14 cellular contexts compared by ENCODE assay signal in genomic region chr12:124515981-124516380, GRCh38. TPM values are rescaled to one million over a fixed set of nuclear protein-coding genes. Genes with fewer than 3 reads are reported as not detected.
A peak's percentile ranks its signal among the peaks of the same experiment; 100 is the strongest.
DNase-seq lines count a peak whose midpoint lies in the region; ATAC-seq, FAIRE-seq and TF ChIP-seq lines count a peak whose summit lies in the region.
"Had no signal": no experiment of that assay in that cellular context is flagged by ENCODE, and none has a peak within 500 bp of the region (broad histone marks: within the 10 kb centered on the region; RNA-seq: fewer than 3 reads in every experiment).

No MANE protein-coding gene starts in this region.

- no peak overlapping the region for H3K9ac ChIP-seq in BLaER1
- peak overlapping the region in 1 of 2 experiments; percentile 13; a peak in 1 of 4 replicates for H3K9ac ChIP-seq in K562 (ENCODE audit: insufficient read depth in 1 of 2, low read depth in 2 of 2, low read length in 2 of 2)

- H3K9me1 ChIP-seq in K562 (ENCODE audit: control insufficient read depth, insufficient read depth, low read length) = peaks cover 5% of the 10 kb centered on the region

- no peak for TF ChIP-seq RAD21 in K562 (CRISPR knock-in tag; conservative IDR thresholded peaks at IDR 0.05 in 1 of 2, IDR thresholded peaks at IDR 0.05 in 1 of 2)

- no peak overlapping the region for H3K4me2 ChIP-seq in BLaER1
- H3K4me2 ChIP-seq in K562 (ENCODE audit: insufficient read depth, low read length) = no peak overlapping the region
- H3K4me2 ChIP-seq in hepatocyte = peak overlapping the region; percentile 83

- TF ChIP-seq EP300 in K562 (IDR thresholded peaks at IDR 0.05; ENCODE audit: low read length) = no peak

- H3K4me3 ChIP-seq in BLaER1 (no peak overlapping the region), K562 (no peak overlapping the region), hepatocyte (no peak overlapping the region), skeletal muscle cell (ENCODE audit: low read depth, low read length) (peak overlapping the region; percentile 64)
- H3K4me3 ChIP-seq: GM12878, spleen had no signal

- ATAC-seq in K562 (no peak), HG02981 (IDR thresholded peaks at IDR 0.05; ENCODE audit: unreplicated experiment) (no peak)
- ATAC-seq: activated CD4-positive, alpha-beta T cell treated with anti-CD3 and anti-CD28 coated beads for 36 hours; GM12878 had no signal

- DNase-seq in K562 (ENCODE audit: extremely low read depth in 1 of 4, low spot score in 3 of 4) = no peak
- DNase-seq in hepatocyte (ENCODE audit: low spot score) = no peak
- no peak for DNase-seq in skeletal muscle cell (ENCODE audit: low read depth)
- DNase-seq in central memory CD4-positive, alpha-beta T cell = no peak
- DNase-seq in SIG-M5 treated with dmso at 0.1 percent for 504 hours (lab: John Stamatoyannopoulos, UW; ENCODE audit: unreplicated experiment) = no peak
- DNase-seq in NCI-H2171 (lab: John Stamatoyannopoulos, UW) = no peak
- DNase-seq: activated CD4-positive, alpha-beta T cell treated with anti-CD3 and anti-CD28 coated beads for 36 hours; DND-41; KG1; NCI-H187 treated with DMSO at 0.1 percent for 48 hours; spleen had no signal

- peak overlapping the region; percentile 40 for H3K27ac ChIP-seq in BLaER1
- no peak overlapping the region for H3K27ac ChIP-seq in K562 (ENCODE audit: extremely low read depth, low read depth, low read length)
- H3K27ac ChIP-seq in hepatocyte = peak overlapping the region; percentile 99

- POLR2A ChIA-PET in K562 (lab: Yijun Ruan, JAX) = interaction anchor here (0.6 to 0.7 kb wide), 2 partner anchors 8 to 37 kb away, joined by 3 read pairs; no protein-coding TSS in a partner anchor

- CTCF ChIA-PET in K562 (lab: Yijun Ruan, JAX; ENCODE audit: low intra/inter-chr PET ratio) = no interaction called here

- no peak for FAIRE-seq in K562 (lab: Jason Lieb, UNC)
- FAIRE-seq: GM12878 had no signal

- no peak for TF ChIP-seq POLR2A in K562 (conservative IDR thresholded peaks at IDR 0.05)

- in situ Hi-C loops in K562 (cut with MboI) = no loop called here

- H3K79me2 ChIP-seq in K562 (ENCODE audit: control insufficient read depth, insufficient read depth, low read length) (peaks cover 85% of the 10 kb centered on the region), hepatocyte (peaks cover 89% of the 10 kb centered on the region)

- no peak overlapping the region for H2AFZ ChIP-seq in K562 (ENCODE audit: low read depth, low read length)
- H2AFZ ChIP-seq in hepatocyte = no peak overlapping the region

- peaks cover 99% of the 10 kb centered on the region for H3K4me1 ChIP-seq in BLaER1
- H3K4me1 ChIP-seq in K562 (replicated peaks in 1 of 2; ENCODE audit: control insufficient read depth in 2 of 2, insufficient read depth in 2 of 2, low read length in 2 of 2) = peaks cover 32 to 71% of the 10 kb centered on the region in 2 experiments
- H3K4me1 ChIP-seq in hepatocyte (ENCODE audit: insufficient read depth) = peaks cover 61% of the 10 kb centered on the region

- TF ChIP-seq CTCF in K562 (IDR thresholded peaks at IDR 0.05 in 2 of 3, conservative IDR thresholded peaks at IDR 0.05 in 1 of 3; ENCODE audit: insufficient read depth in 2 of 3, low read depth in 1 of 3, low read length in 3 of 3) = no peak
- TF ChIP-seq CTCF in hepatocyte (IDR thresholded peaks at IDR 0.05; ENCODE audit: poor library complexity) = no peak

- no peaks in the 10 kb centered on the region for H3K9me3 ChIP-seq in BLaER1
- H3K9me3 ChIP-seq in K562 (replicated peaks; ENCODE audit: control insufficient read depth, insufficient read depth, low read depth, low read length) = peaks cover 2% of the 10 kb centered on the region
- H3K9me3 ChIP-seq in hepatocyte (ENCODE audit: low read depth) = no peaks in the 10 kb centered on the region
- H3K9me3 ChIP-seq: spleen had no signal

- H4K20me1 ChIP-seq in BLaER1 (peaks cover 100% of the 10 kb centered on the region), K562 (replicated peaks; ENCODE audit: control insufficient read depth, insufficient read depth, low read length) (peaks cover 38% of the 10 kb centered on the region), hepatocyte (ENCODE audit: insufficient read depth, poor library complexity, severe bottlenecking) (peaks cover 48% of the 10 kb centered on the region)

- WGBS in K562 (ENCODE audit: insufficient coverage, low coverage, missing lambda C conversion rate) = 97% methylated on average over 12 of the region's 15 CpGs
- WGBS in hepatocyte (ENCODE audit: low lambda C conversion rate, missing lambda C conversion rate) = 93% methylated on average over 14 of the region's 15 CpGs

- H3K9me2 ChIP-seq in hepatocyte (replicated peaks; ENCODE audit: insufficient read depth) = no peaks in the 10 kb centered on the region

- H3K36me3 ChIP-seq in BLaER1 = peaks cover 27% of the 10 kb centered on the region
- H3K36me3 ChIP-seq in K562 (ENCODE audit: control insufficient read depth, insufficient read depth, low read length) = peaks cover 16% of the 10 kb centered on the region; the same call in 2 of the 3 replicates
- H3K36me3 ChIP-seq in hepatocyte (replicated peaks; ENCODE audit: insufficient read depth, low read depth) = no peaks in the 10 kb centered on the region

- no peaks in the 10 kb centered on the region for H3K27me3 ChIP-seq in BLaER1
- H3K27me3 ChIP-seq in K562 (ENCODE audit: control insufficient read depth in 2 of 2, insufficient read depth in 2 of 2, low read length in 2 of 2) = no peaks in the 10 kb centered on the region
- no peaks in the 10 kb centered on the region for H3K27me3 ChIP-seq in hepatocyte
- H3K27me3 ChIP-seq: spleen had no signal

- BruUV-seq in K562 (replicated peaks; lab: Mats Ljungman, UMichigan) = no TSS peak

- intact Hi-C loops in K562 (cut with micrococcal nuclease) = no loop called here

TF ChIP-seq in K562, 482 proteins besides CTCF, POLR2A, EP300 and RAD21:
- no peak for TF ChIP-seq POLR3G (IDR thresholded peaks at IDR 0.05; ENCODE audit: extremely low read depth, insufficient read length, insufficient replicate concordance)
- TF ChIP-seq POLR2G (IDR thresholded peaks at IDR 0.05; ENCODE audit: low read depth, low read length) = 0 out of 2 replicates have a peak, but pooled peaks have one; percentile 26
- TF ChIP-seq, protein P1, sequence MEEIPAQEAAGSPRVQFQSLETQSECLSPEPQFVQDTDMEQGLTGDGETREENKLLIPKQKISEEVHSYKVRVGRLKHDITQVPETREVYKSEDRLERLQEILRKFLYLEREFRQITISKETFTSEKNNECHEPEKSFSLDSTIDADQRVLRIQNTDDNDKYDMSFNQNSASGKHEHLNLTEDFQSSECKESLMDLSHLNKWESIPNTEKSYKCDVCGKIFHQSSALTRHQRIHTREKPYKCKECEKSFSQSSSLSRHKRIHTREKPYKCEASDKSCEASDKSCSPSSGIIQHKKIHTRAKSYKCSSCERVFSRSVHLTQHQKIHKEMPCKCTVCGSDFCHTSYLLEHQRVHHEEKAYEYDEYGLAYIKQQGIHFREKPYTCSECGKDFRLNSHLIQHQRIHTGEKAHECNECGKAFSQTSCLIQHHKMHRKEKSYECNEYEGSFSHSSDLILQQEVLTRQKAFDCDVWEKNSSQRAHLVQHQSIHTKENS (CRISPR knock-in tag; IDR thresholded peaks at IDR 0.05) = no peak
TF ChIP-seq in K562: peak in this region for 1.

RNA-seq across cellular contexts. Expression of gene NCOR2, which starts 51.4 kb away (rescaled TPM):
- total RNA-seq in K562 (2011; cell fraction: chromatin; rRNA removed; ENCODE audit: low replicate concordance) = 66.7 and 165 TPM in 2 replicates
- 51.9 and 54.2 TPM in 2 replicates for total RNA-seq in K562 (2011; cell fraction: nucleolus; rRNA removed)
- total RNA-seq in K562 (2011; cell fraction: nucleoplasm; rRNA removed) = 57.6 and 83.1 TPM in 2 replicates
- total RNA-seq in K562 (2014; rRNA removed) (18.2 and 22.3 TPM in 2 replicates), K562 (2014; rRNA removed; fragmentation: Illumina TruSeq; extraction: Trizol) (2.8 and 4.1 TPM in 2 replicates), K562 (2015; rRNA removed; fragmentation: Illumina TruSeq; extraction: Trizol) (8.1 and 8.4 TPM in 2 replicates), K562 (2021) (124 and 126 TPM in 2 replicates), hepatocyte (12.9 and 40.3 TPM in 2 replicates)
- polyA plus RNA-seq in K562 (2011; rRNA removed) (3.1 and 4.2 TPM in 2 replicates), K562 (2014; fragmentation: Illumina TruSeq; extraction: Trizol) (22.6 and 36.3 TPM in 2 replicates), K562 (2014; fragmentation: Nextera tagmentation; extraction: Ambion mirVana) (under 1 TPM; 0.18 to 0.20 TPM), K562 (2014; rRNA removed) (24.9 and 29.2 TPM in 2 replicates), hepatocyte (121 and 136 TPM in 2 replicates)
- 4.1 and 9.7 TPM in 2 replicates for polyA plus RNA-seq in K562 (2011; cell fraction: cytosol; rRNA removed)
- polyA plus RNA-seq in K562 (2011; cell fraction: nucleus; rRNA removed) = 20.4 and 29.6 TPM in 2 replicates
- 56.5 and 65.0 TPM in 2 replicates for polyA plus RNA-seq in K562 (2012)
- 7.3 and 9.9 TPM in 2 replicates for polyA minus RNA-seq in K562 (2011; rRNA and poly(A)+ RNA removed)
- 27.1 and 60.8 TPM in 2 replicates for polyA minus RNA-seq in K562 (2011; cell fraction: cytosol; rRNA and poly(A)+ RNA removed)
- 18.8 and 19.2 TPM in 2 replicates for polyA minus RNA-seq in K562 (2011; cell fraction: nucleus; rRNA and poly(A)+ RNA removed)
